ENCODE assay signal across 1 cellular context in the genomic region with DNA sequence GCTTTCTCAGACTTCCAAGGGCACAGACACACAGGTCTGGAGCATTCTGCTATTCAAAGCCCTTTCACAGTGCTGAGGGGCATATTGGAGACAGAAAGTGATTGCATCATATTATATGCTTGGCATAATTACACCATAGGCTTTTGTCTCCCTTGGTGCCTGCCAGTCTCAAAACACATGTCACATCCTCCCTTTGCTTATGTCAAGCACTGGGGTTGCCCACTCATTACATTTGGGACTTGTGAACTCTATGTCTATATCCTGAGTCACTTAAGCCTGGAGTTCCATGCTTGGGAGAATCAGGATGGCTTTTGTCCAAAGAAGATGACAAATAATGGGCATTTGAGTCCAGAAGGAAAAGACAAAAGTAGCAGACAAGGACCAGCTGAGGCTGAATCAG.
TF ChIP-seq lines count a peak whose summit lies in the region.

No MANE protein-coding gene starts in this region.

TF ChIP-seq in HepG2, 621 proteins besides CTCF, POLR2A, EP300 and RAD21:
- TF ChIP-seq CEBPB (IDR thresholded peaks at IDR 0.05; ENCODE audit: borderline replicate concordance, low read depth, low read length) (peak; percentile 63; the same call in 1 of the 2 replicates), ATF7 (IDR thresholded peaks at IDR 0.05) (peak; percentile 37; the same call in 1 of the 2 replicates), ATF7 (CRISPR knock-in tag; IDR thresholded peaks at IDR 0.05) (no peak), PHB2 (IDR thresholded peaks at IDR 0.05; ENCODE audit: partially characterized antibody) (no peak), NFE2L2 (IDR thresholded peaks at IDR 0.05; ENCODE audit: low read length) (no peak), ZNF33B (CRISPR knock-in tag; IDR thresholded peaks at IDR 0.05) (no peak)
